Comparison of ENCODE assay signal across 8 cellular contexts in the genomic region with DNA sequence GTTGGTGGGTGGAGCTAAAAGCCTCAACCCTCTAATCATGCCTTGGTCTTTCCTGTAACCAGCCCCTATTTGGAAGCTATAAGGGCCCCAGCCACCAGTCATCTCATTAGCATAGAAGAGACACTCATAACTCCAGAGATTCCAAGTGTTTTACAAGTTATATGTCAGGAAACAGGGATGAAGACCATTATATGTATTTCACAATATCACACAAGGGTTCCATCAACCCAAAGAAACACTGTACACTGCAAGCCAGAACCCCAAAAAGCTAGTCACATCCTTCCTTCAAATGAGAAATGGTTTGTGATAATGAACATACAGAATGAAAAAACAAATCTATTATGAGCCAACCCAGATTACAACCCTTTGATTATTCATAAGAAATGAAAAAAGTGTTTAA.
"Had no signal": no experiment of that assay in that cellular context is flagged by ENCODE, and none has a peak within 500 bp of the region (broad histone marks: within the 10 kb centered on the region; RNA-seq: fewer than 3 reads in every experiment).

No MANE protein-coding gene starts in this region.

- ATAC-seq: HCT116 had no signal

- H3K27ac ChIP-seq: GM23248, HL-60 had no signal

- H2AFZ ChIP-seq: GM23248 had no signal

- H3K9ac ChIP-seq: GM23248 had no signal

- H3K4me3 ChIP-seq: GM23248, HAP-1 had no signal

- H3K36me3 ChIP-seq: HAP-1 had no signal

- DNase-seq: GM23248, GOT3, H7, HFFc6, KG1 had no signal
